In the genomic region with DNA sequence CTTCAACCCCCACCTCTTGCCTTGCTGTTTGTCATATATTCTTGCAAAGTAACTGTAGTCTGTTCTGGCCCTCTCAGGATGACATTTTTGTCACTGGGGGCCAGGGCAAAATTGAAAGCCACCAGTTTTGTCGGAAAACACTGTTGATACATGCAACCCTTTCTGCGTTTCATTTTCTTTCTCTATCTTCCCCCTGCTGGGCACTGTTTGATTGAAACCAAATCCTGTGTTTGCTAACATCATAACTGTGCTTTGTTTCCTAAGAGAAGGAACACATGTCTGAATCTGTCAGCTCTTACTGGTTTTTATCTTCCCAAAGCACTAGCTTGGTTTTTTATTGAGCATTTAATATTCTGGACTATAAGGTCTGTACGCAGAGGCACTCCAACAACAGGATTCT, we compare ENCODE assay signal across 16 cellular contexts. TPM values are rescaled to one million over a fixed set of nuclear protein-coding genes. Genes with fewer than 3 reads are reported as not detected.
A peak's percentile ranks its signal among the peaks of the same experiment; 100 is the strongest.
DNase-seq lines count a peak whose midpoint lies in the region; ATAC-seq and TF ChIP-seq lines count a peak whose summit lies in the region.
"Had no signal": no experiment of that assay in that cellular context is flagged by ENCODE, and none has a peak within 500 bp of the region (broad histone marks: within the 10 kb centered on the region; RNA-seq: fewer than 3 reads in every experiment).

No MANE protein-coding gene starts in this region.

- CTCF ChIA-PET in activated CD8-positive, alpha-beta T cell treated with anti-CD3 and anti-CD28 coated beads, Interleukin-2, amount 10 ng/mL, durations not matched to agents 7 days and 5 days (lab: Charles Lee), result interaction anchor here (0.9 to 1.6 kb wide), 2 partner anchors 65 to 242 kb away, joined by 3 to 5 read pairs; no protein-coding TSS in a partner anchor
- CTCF ChIA-PET in activated CD8-positive, alpha-beta T cell treated with anti-CD3 and anti-CD28 coated beads for 36 hours (lab: Charles Lee), result interaction anchor here (0.9 to 3.9 kb wide), 3 partner anchors 65 to 720 kb away, joined by 3 to 28 read pairs (median 6); no protein-coding TSS in a partner anchor

- no peak for DNase-seq in activated CD8-positive, alpha-beta T cell treated with anti-CD3 and anti-CD28 coated beads, Interleukin-2, amount 10 ng/mL, durations not matched to agents 7 days and 5 days
- no peak for DNase-seq in activated CD8-positive, alpha-beta T cell treated with anti-CD3 and anti-CD28 coated beads for 36 hours
- DNase-seq in NCI-H748 treated with DMSO at 0.1 percent for 48 hours (lab: John Stamatoyannopoulos, UW), result peak; percentile 22
- peak; percentile 28 for DNase-seq in fibroblast of peridontal ligament (ENCODE audit: extremely low read depth)
- DNase-seq in smooth muscle cell of the brain vasculature (ENCODE audit: low read depth, low spot score), result peak; percentile 36
- no peak for DNase-seq in stimulated activated naive B cell treated with anti-CD40 and anti-IgM and Interleukin-4, amounts not matched to agents 10 μg/mL and 1 μg/mL and 100 μg/mL, for 72 hours
- DNase-seq in activated T-cell treated with anti-CD3 and anti-CD28 coated beads, Interleukin-2, amount 50 U/mL, for 48 hours, result no peak
- DNase-seq: activated CD4-positive, alpha-beta T cell treated with anti-CD3 and anti-CD28 coated beads, Interleukin-2, amount 10 ng/mL, durations not matched to agents 24 days and 14 days; DMS53; effector CD4-positive, alpha-beta T cell; immature natural killer cell; NCI-H526 treated with DMSO at 0.1 percent for 48 hours; T-helper 9 cell had no signal

- no peak for ATAC-seq in activated CD8-positive, alpha-beta T cell treated with anti-CD3 and anti-CD28 coated beads, Interleukin-2, amount 10 ng/mL, durations not matched to agents 7 days and 5 days
- no peak for ATAC-seq in activated CD8-positive, alpha-beta T cell treated with anti-CD3 and anti-CD28 coated beads for 36 hours
- ATAC-seq in stimulated activated naive B cell treated with anti-CD40 and anti-IgM and Interleukin-4, amounts not matched to agents 10 μg/mL and 1 μg/mL and 100 μg/mL, for 72 hours (replicated peaks), result no peak
- no peak for ATAC-seq in GM18868 (IDR thresholded peaks at IDR 0.05; ENCODE audit: unreplicated experiment)
- ATAC-seq: gastroesophageal sphincter had no signal

- H3K36me3 Mint-ChIP-seq in activated CD8-positive, alpha-beta T cell treated with anti-CD3 and anti-CD28 coated beads, Interleukin-2, amount 10 ng/mL, durations not matched to agents 7 days and 5 days (ENCODE audit: low read depth), result peaks cover 4% of the 10 kb centered on the region
- peaks cover 1% of the 10 kb centered on the region for H3K36me3 Mint-ChIP-seq in activated CD8-positive, alpha-beta T cell treated with anti-CD3 and anti-CD28 coated beads for 36 hours (ENCODE audit: low read depth)
- H3K36me3 Mint-ChIP-seq in stimulated activated naive B cell treated with anti-CD40 and anti-IgM and Interleukin-4, amounts not matched to agents 10 μg/mL and 1 μg/mL and 100 μg/mL, for 72 hours, result peaks cover 6 to 8% of the 10 kb centered on the region in 2 donors
- H3K36me3 Mint-ChIP-seq: immature natural killer cell had no signal

- peak overlapping the region; percentile 61 for H3K27ac Mint-ChIP-seq in activated CD8-positive, alpha-beta T cell treated with anti-CD3 and anti-CD28 coated beads, Interleukin-2, amount 10 ng/mL, durations not matched to agents 7 days and 5 days
- no peak overlapping the region for H3K27ac Mint-ChIP-seq in activated CD8-positive, alpha-beta T cell treated with anti-CD3 and anti-CD28 coated beads for 36 hours
- no peak overlapping the region for H3K27ac Mint-ChIP-seq in stimulated activated naive B cell treated with anti-CD40 and anti-IgM and Interleukin-4, amounts not matched to agents 10 μg/mL and 1 μg/mL and 100 μg/mL, for 72 hours
- H3K27ac Mint-ChIP-seq: activated CD4-positive, alpha-beta T cell treated with anti-CD3 and anti-CD28 coated beads, Interleukin-2, amount 10 ng/mL, durations not matched to agents 24 days and 14 days; activated T-helper 2 cell treated with anti-CD3 and anti-CD28 coated beads, Interferon-gamma antibody, Interleukin-2, Interleukin-4, amounts not matched to agents 10 μg/mL and 5 μg/mL and 100 μg/mL, durations not matched to agents 14 hours and 24 hours and 36 hours; immature natural killer cell had no signal

- intact Hi-C loops in activated CD8-positive, alpha-beta T cell treated with anti-CD3 and anti-CD28 coated beads for 36 hours (cut with micrococcal nuclease), result loop anchor here (5.0 kb wide), 1 partner anchor 243 kb away; no protein-coding TSS in a partner anchor

- no peak overlapping the region for H3K4me3 Mint-ChIP-seq in activated CD8-positive, alpha-beta T cell treated with anti-CD3 and anti-CD28 coated beads, Interleukin-2, amount 10 ng/mL, durations not matched to agents 7 days and 5 days
- H3K4me3 Mint-ChIP-seq in activated CD8-positive, alpha-beta T cell treated with anti-CD3 and anti-CD28 coated beads for 36 hours, result no peak overlapping the region
- no peak overlapping the region for H3K4me3 Mint-ChIP-seq in stimulated activated naive B cell treated with anti-CD40 and anti-IgM and Interleukin-4, amounts not matched to agents 10 μg/mL and 1 μg/mL and 100 μg/mL, for 72 hours
- H3K4me3 Mint-ChIP-seq: activated CD4-positive, alpha-beta T cell treated with anti-CD3 and anti-CD28 coated beads, Interleukin-2, amount 10 ng/mL, durations not matched to agents 24 days and 14 days; immature natural killer cell had no signal

- peaks cover 30% of the 10 kb centered on the region for H3K4me1 Mint-ChIP-seq in activated CD8-positive, alpha-beta T cell treated with anti-CD3 and anti-CD28 coated beads, Interleukin-2, amount 10 ng/mL, durations not matched to agents 7 days and 5 days (ENCODE audit: low read depth)
- H3K4me1 Mint-ChIP-seq in activated CD8-positive, alpha-beta T cell treated with anti-CD3 and anti-CD28 coated beads for 36 hours (ENCODE audit: low read depth), result peaks cover 10% of the 10 kb centered on the region
- peaks cover 0 to 5% of the 10 kb centered on the region in 2 donors for H3K4me1 Mint-ChIP-seq in stimulated activated naive B cell treated with anti-CD40 and anti-IgM and Interleukin-4, amounts not matched to agents 10 μg/mL and 1 μg/mL and 100 μg/mL, for 72 hours
- H3K4me1 Mint-ChIP-seq: immature natural killer cell had no signal

- peaks cover 6% of the 10 kb centered on the region for H3K9me3 Mint-ChIP-seq in activated CD8-positive, alpha-beta T cell treated with anti-CD3 and anti-CD28 coated beads, Interleukin-2, amount 10 ng/mL, durations not matched to agents 7 days and 5 days (ENCODE audit: insufficient read depth)
- H3K9me3 Mint-ChIP-seq in activated CD8-positive, alpha-beta T cell treated with anti-CD3 and anti-CD28 coated beads for 36 hours, result peaks cover 5% of the 10 kb centered on the region
- H3K9me3 Mint-ChIP-seq in stimulated activated naive B cell treated with anti-CD40 and anti-IgM and Interleukin-4, amounts not matched to agents 10 μg/mL and 1 μg/mL and 100 μg/mL, for 72 hours, result peaks cover 0 to 14% of the 10 kb centered on the region in 2 donors

- POLR2A ChIA-PET in activated CD8-positive, alpha-beta T cell treated with anti-CD3 and anti-CD28 coated beads, Interleukin-2, amount 10 ng/mL, durations not matched to agents 7 days and 5 days (lab: Charles Lee), result no interaction called here
- POLR2A ChIA-PET in activated CD8-positive, alpha-beta T cell treated with anti-CD3 and anti-CD28 coated beads for 36 hours (lab: Charles Lee), result no interaction called here

- H3K27me3 Mint-ChIP-seq in activated CD8-positive, alpha-beta T cell treated with anti-CD3 and anti-CD28 coated beads, Interleukin-2, amount 10 ng/mL, durations not matched to agents 7 days and 5 days (ENCODE audit: low read depth), result no peaks in the 10 kb centered on the region
- H3K27me3 Mint-ChIP-seq in activated CD8-positive, alpha-beta T cell treated with anti-CD3 and anti-CD28 coated beads for 36 hours, result peaks cover 3% of the 10 kb centered on the region
- peaks cover 15 to 29% of the 10 kb centered on the region in 2 donors for H3K27me3 Mint-ChIP-seq in stimulated activated naive B cell treated with anti-CD40 and anti-IgM and Interleukin-4, amounts not matched to agents 10 μg/mL and 1 μg/mL and 100 μg/mL, for 72 hours
- H3K27me3 Mint-ChIP-seq: activated CD4-positive, alpha-beta T cell treated with anti-CD3 and anti-CD28 coated beads, Interleukin-2, amount 10 ng/mL, durations not matched to agents 24 days and 14 days had no signal

- TF ChIP-seq CTCF in activated CD8-positive, alpha-beta T cell treated with anti-CD3 and anti-CD28 coated beads for 36 hours (IDR thresholded peaks at IDR 0.05), result no peak

RNA-seq across cellular contexts. Expression of a gene that starts 11.7 kb away (rescaled TPM):
- total RNA-seq in activated CD8-positive, alpha-beta T cell treated with anti-CD3 and anti-CD28 coated beads, Interleukin-2, amount 10 ng/mL, durations not matched to agents 7 days and 5 days, result 10 to 100 TPM; 12.7 to 13.5 TPM
- 1 to 10 TPM; 5.0 to 5.7 TPM for total RNA-seq in activated CD8-positive, alpha-beta T cell treated with anti-CD3 and anti-CD28 coated beads for 36 hours

Comparison
In these comparisons a context has a peak if more than half of its experiments do, and no peak if none do; other contexts are left out.
1. DNase-seq: peak in NCI-H748 treated with DMSO at 0.1 percent for 48 hours (single experiment), fibroblast of peridontal ligament (single experiment) and smooth muscle cell of the brain vasculature (single experiment); none in activated CD8-positive, alpha-beta T cell treated with anti-CD3 and anti-CD28 coated beads, Interleukin-2, amount 10 ng/mL, durations not matched to agents 7 days and 5 days (single experiment), activated CD8-positive, alpha-beta T cell treated with anti-CD3 and anti-CD28 coated beads for 36 hours (single experiment), stimulated activated naive B cell treated with anti-CD40 and anti-IgM and Interleukin-4, amounts not matched to agents 10 μg/mL and 1 μg/mL and 100 μg/mL, for 72 hours (single experiment) and activated T-cell treated with anti-CD3 and anti-CD28 coated beads, Interleukin-2, amount 50 U/mL, for 48 hours (0 of 2).